In the genomic region with DNA sequence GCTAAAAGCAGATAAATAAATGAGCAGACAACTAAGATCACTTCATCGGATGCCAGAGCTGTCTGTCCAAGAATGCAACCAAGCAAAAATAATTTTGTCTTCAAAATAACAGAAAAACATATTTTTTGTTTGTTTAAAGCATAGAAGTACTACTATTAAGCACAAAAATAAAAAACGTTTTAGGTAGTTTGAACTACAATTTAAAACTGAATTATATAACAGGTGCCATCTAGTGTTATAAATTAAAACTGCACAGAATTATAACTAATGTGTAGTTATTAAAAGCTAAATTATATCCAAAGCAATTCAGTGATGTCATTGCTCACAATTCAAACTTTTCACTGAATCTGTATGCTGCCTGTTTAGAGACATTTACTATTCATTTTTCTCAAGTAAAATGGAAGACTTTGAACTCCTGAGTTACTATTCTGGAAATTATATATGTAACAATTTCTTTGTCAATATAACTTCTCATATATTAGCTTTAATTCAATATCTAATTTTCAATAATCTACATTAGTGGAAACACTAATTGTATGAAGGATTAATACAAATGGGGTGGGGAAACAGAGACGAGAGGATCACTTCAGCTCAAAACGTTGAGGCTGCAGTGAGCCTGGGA, we compare ENCODE assay signal across 1 cellular context.
A peak's percentile ranks its signal among the peaks of the same experiment; 100 is the strongest.
TF ChIP-seq lines count a peak whose summit lies in the region.

No MANE protein-coding gene starts in this region.

TF ChIP-seq in K562, 482 proteins besides CTCF, POLR2A, EP300 and RAD21:
- no peak for TF ChIP-seq IRF2 (CRISPR knock-in tag; IDR thresholded peaks at IDR 0.05)
- TF ChIP-seq, protein P1, sequence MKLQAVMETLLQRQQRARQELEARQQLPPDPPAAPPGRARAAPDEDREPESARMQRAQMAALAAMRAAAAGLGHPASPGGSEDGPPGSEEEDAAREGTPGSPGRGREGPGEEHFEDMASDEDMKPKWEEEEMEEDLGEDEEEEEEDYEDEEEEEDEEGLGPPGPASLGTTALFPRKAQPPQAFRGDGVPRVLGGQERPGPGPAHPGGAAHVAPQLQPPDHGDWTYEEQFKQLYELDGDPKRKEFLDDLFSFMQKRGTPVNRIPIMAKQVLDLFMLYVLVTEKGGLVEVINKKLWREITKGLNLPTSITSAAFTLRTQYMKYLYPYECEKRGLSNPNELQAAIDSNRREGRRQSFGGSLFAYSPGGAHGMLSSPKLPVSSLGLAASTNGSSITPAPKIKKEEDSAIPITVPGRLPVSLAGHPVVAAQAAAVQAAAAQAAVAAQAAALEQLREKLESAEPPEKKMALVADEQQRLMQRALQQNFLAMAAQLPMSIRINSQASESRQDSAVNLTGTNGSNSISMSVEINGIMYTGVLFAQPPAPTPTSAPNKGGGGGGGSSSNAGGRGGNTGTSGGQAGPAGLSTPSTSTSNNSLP (IDR thresholded peaks at IDR 0.05; ENCODE audit: borderline replicate concordance, low read depth, low read length) = peak; percentile 90
